In the genomic region with DNA sequence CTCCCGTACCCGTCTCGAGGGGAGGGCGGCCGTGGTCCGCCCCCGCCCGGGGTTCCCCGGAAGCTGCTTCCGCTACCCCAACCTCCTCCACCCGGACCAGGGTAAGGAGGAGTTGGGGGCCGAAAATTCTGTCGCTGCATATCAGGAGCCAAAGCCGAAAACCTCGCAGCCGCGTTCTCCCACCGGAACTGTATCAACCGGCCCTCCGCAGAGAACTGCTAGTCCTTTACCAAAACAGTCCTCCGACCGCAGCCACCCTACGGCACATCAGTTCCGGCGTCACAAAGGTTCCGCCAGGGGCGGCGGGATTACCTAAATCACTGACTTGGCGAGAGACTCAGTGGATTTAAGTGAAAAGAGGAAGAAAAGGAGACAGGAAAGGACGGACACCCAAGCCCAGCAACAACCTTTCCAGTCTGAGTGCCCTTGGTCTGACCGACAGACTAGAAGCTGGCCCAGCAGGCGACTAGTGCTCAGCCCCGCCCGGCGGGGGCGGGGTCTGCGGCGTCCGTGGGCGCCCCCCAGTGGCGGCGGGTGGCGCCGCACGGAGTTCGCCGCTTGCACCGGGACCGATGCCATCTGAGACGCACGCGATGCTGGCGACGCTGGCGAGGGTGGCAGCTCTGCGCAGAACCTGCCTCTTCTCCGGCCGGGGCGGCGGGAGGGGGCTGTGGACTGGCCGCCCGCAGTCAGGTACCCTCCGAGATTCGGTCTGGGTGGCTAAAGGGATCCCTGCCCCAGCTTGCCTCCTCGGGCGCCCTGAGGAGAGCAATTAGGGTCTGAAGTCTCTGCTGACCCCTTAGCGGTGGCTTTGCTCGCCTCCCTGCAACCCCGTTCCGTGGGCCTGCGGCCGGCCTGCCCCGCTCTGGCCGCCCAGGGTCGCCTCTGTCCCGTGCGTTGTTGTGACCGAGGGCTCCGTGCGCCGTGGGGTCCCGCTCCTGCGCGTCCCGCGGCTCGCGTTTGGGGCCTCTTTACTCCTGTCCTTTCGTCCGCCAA, we compare ENCODE assay signal across 8 cellular contexts. TPM values are rescaled to one million over a fixed set of nuclear protein-coding genes. Genes with fewer than 3 reads are reported as not detected.
A peak's percentile ranks its signal among the peaks of the same experiment; 100 is the strongest.
DNase-seq lines count a peak whose midpoint lies in the region; ATAC-seq and TF ChIP-seq lines count a peak whose summit lies in the region.

Gene MPLKIP (minus strand): TSS at position 195 of the 996 bp plus-strand sequence. CDS start 55 bp downstream, at position 140.
Gene SUGCT (plus strand): TSS at position 578 of the 996 bp plus-strand sequence.

- peak; percentile 96 for TF ChIP-seq CTCF in liver (IDR thresholded peaks at IDR 0.05; ENCODE audit: low read depth, low read length, missing input control)

- H3K27me3 ChIP-seq in liver (ENCODE audit: control insufficient read depth in 4 of 4, insufficient read depth in 4 of 4, low read length in 3 of 4), result no peaks in the 10 kb centered on the region

- peak within 1 kb of the TSS; percentile 87 to 94 (median 92) for H3K4me3 ChIP-seq in liver (ENCODE audit: low read depth in 1 of 3, low read length in 3 of 3)

- under 1% methylated on average over 90 of the region's 90 CpGs for whole genome bisulfite sequencing in liver

- DNase-seq in CD1c-positive myeloid dendritic cell (ENCODE audit: extremely low spot score) (peak; percentile 96), NCI-H526 (lab: John Stamatoyannopoulos, UW) (peak; percentile 73 to 87), dermis blood vessel endothelial cell (peak; percentile 89)
- DNase-seq in activated CD4-positive, alpha-beta T cell treated with anti-CD3 and anti-CD28 coated beads, Interleukin-2, amount 50 U/mL, for 24 hours (ENCODE audit: low read depth in 1 of 2, low spot score in 1 of 2), result peak; percentile 83 to 88
- peak; percentile 81 for DNase-seq in stimulated activated CD4-positive, alpha-beta T cell treated with anti-CD3 and anti-CD28 coated beads, Interleukin-4, amount 100 ng/mL, for 1 hour

- ATAC-seq in GM19351 (IDR thresholded peaks at IDR 0.05; ENCODE audit: unreplicated experiment), result peak; percentile 87
- ATAC-seq in HG03520 (IDR thresholded peaks at IDR 0.05; ENCODE audit: unreplicated experiment), result peak; percentile 82

- TF ChIP-seq RAD21 in liver (IDR thresholded peaks at IDR 0.05), result peak; percentile 25 to 42

- H3K27ac ChIP-seq in liver (ENCODE audit: low read depth in 1 of 2, low read length in 2 of 2), result peak within 1 kb of the TSS; percentile 94 to 95

- peak within 1 kb of the TSS; percentile 99 for H3K9ac ChIP-seq in liver (ENCODE audit: low read depth in 1 of 2, low read length in 2 of 2)

- peaks cover 6 to 37% (median 22%) of the 10 kb centered on the region in 4 donors for H3K4me1 ChIP-seq in liver (ENCODE audit: control insufficient read depth in 4 of 4, insufficient read depth in 4 of 4, low read length in 3 of 4)

- H3K9me3 ChIP-seq in liver (ENCODE audit: control insufficient read depth in 4 of 4, low read length in 3 of 4), result no peaks in the 10 kb centered on the region

- H3K36me3 ChIP-seq in liver (ENCODE audit: control insufficient read depth in 4 of 4, insufficient read depth in 3 of 4, low read depth in 1 of 4, low read length in 3 of 4), result no peaks in the 10 kb centered on the region

TF ChIP-seq in liver, 16 proteins besides CTCF, POLR2A, EP300 and RAD21:
- TF ChIP-seq GABPA (IDR thresholded peaks at IDR 0.05 in 1 of 2, conservative IDR thresholded peaks at IDR 0.05 in 1 of 2) (peak; percentile 87 to 92), MAX (IDR thresholded peaks at IDR 0.05) (no peak), TAF1 (conservative IDR thresholded peaks at IDR 0.05) (peak; percentile 96), HNF4A (conservative IDR thresholded peaks at IDR 0.05) (peak in 1 of 2 donors; percentile 34), FOXA2 (IDR thresholded peaks at IDR 0.05) (no peak), JUND (IDR thresholded peaks at IDR 0.05) (peak in 1 of 2 donors; percentile 37), EGR1 (IDR thresholded peaks at IDR 0.05; ENCODE audit: low read depth in 2 of 2) (peak in 1 of 2 donors; percentile 59), HNF4G (IDR thresholded peaks at IDR 0.05) (no peak), FOXA1 (IDR thresholded peaks at IDR 0.05) (no peak), YY1 (IDR thresholded peaks at IDR 0.05) (peak; percentile 24), SP1 (IDR thresholded peaks at IDR 0.05) (peak; percentile 63), RXRA (IDR thresholded peaks at IDR 0.05) (peak; percentile 17 to 39), NR2F2 (IDR thresholded peaks at IDR 0.05) (no peak), ZBTB33 (IDR thresholded peaks at IDR 0.05) (no peak), REST (IDR thresholded peaks at IDR 0.05) (peak; percentile 41)
- TF ChIP-seq, protein P1, sequence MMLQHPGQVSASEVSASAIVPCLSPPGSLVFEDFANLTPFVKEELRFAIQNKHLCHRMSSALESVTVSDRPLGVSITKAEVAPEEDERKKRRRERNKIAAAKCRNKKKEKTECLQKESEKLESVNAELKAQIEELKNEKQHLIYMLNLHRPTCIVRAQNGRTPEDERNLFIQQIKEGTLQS (IDR thresholded peaks at IDR 0.05), result peak; percentile 32

RNA-seq across cellular contexts. Expression of gene MPLKIP, which starts in this region (rescaled TPM):
- total RNA-seq in dermis blood vessel endothelial cell (12.5 and 19.1 TPM in 2 replicates), liver (10 to 100 TPM; 20.5 to 35.4 TPM)
- 10 to 100 TPM; 27.9 to 45.0 TPM for polyA plus RNA-seq in liver

RNA-seq across cellular contexts. Expression of gene SUGCT, which starts in this region (rescaled TPM):
- total RNA-seq in dermis blood vessel endothelial cell (0.47 and 1.0 TPM in 2 replicates), liver (10 to 100 TPM in 1 of 2 donors, 1 to 10 TPM in 1; 6.2 to 11.0 TPM)
- polyA plus RNA-seq in liver, result 10 to 100 TPM in 1 of 2 donors, 1 to 10 TPM in 1; 8.8 to 11.9 TPM

Comparison
In these comparisons a context has a peak if more than half of its experiments do, and no peak if none do; other contexts are left out.
1. Peak in every context shown above with its lines: DNase-seq, ATAC-seq, H3K4me3 ChIP-seq and H3K27ac ChIP-seq.